Comparison of ENCODE assay signal across 12 cellular contexts in the genomic region with DNA sequence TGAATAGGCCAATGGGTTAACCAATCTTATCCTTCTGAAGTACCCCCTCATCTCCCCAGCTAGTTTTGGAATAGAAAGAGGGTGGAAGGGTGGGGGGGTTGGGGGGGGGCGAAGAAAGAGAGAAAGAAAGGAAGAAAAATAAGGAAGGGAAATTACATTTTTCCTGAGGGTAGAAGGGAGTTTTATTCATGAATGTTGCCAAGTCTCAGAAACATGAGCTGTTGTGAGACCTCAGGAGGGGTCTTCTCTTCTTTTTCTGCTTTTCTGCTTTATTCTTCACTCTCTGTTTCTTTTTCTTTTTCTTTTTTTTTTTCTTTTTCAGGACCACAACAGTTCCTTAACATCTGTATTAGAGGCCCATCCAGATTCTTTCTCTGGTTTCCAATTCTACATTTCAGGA. TPM values are rescaled to one million over a fixed set of nuclear protein-coding genes. Genes with fewer than 3 reads are reported as not detected.
"Had no signal": no experiment of that assay in that cellular context is flagged by ENCODE, and none has a peak within 500 bp of the region (broad histone marks: within the 10 kb centered on the region; RNA-seq: fewer than 3 reads in every experiment).

No MANE protein-coding gene starts in this region.

- H3K4me2 ChIP-seq: GM23338 had no signal

- DNase-seq: GM23248, GOT3, H7, H9, HCEC 1CT, HFFc6 had no signal

- H3K9ac ChIP-seq: GM23248 had no signal

- H3K36me3 ChIP-seq: HAP-1 had no signal

- H3K27ac ChIP-seq: GM23248 had no signal

- H2AFZ ChIP-seq: GM23248, GM23338 had no signal

- FAIRE-seq: H1, H54 had no signal

- H3K4me3 ChIP-seq: GM23248, GM23338, HAP-1 had no signal

- H3K4me1 ChIP-seq: HAP-1 had no signal

- H3K9me3 ChIP-seq: HAP-1 had no signal

- ATAC-seq: GM23338, HCT116 had no signal

RNA-seq across cellular contexts. Expression of a gene that starts 6.0 kb away (rescaled TPM):
- total RNA-seq: GM23248, H1, H4, H7, H9, HFFc6 had no signal
- polyA plus RNA-seq: GM23248, GM23338 had no signal
